1 cellular context compared by ENCODE assay signal in the genomic region with DNA sequence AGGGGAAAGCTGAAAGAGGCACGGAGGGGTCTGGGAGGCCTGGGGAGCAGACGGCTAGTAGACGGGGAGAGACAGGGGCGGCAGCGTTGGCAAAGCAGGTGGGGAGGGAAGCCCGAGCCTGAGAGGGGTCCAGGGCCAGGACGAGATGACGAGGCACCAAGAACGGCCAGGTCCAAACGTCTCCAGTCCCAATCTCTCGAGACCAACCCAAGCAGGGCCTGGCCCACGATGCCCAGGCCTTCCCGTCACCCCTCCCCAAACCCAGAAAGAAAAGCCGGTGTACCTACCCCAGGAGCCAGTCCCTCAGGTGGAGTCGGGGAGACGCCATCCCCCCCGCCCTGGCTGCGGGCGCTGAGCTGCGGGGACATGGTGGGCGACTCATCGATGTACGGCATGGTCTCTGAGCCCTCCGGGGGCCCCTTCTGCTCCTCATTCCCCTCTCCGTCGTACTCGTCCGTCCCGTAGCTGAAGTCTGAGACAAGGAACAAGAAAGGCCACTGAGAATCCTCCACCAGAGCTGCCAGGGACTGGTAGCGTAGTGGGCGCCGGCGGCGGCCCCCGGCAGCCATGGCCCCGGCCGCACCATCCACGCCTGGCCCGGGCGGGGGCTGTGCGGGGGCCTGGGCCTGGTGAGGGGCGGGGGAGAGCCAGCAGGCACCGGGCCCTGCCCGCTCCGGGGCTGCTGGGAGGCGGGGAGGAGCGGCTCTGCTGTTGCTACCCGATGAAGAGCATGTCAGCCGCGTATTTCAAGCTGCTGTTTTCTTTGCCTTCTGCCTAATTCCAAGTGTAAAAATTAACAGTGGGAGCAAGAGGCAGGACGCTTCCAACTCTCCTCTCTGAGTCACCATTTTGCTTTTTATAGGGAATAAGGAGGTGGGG.
TF ChIP-seq lines count a peak whose summit lies in the region.

No MANE protein-coding gene starts in this region.

TF ChIP-seq in neural cell, 6 proteins besides CTCF, POLR2A, EP300 and RAD21:
- TF ChIP-seq, protein P1, sequence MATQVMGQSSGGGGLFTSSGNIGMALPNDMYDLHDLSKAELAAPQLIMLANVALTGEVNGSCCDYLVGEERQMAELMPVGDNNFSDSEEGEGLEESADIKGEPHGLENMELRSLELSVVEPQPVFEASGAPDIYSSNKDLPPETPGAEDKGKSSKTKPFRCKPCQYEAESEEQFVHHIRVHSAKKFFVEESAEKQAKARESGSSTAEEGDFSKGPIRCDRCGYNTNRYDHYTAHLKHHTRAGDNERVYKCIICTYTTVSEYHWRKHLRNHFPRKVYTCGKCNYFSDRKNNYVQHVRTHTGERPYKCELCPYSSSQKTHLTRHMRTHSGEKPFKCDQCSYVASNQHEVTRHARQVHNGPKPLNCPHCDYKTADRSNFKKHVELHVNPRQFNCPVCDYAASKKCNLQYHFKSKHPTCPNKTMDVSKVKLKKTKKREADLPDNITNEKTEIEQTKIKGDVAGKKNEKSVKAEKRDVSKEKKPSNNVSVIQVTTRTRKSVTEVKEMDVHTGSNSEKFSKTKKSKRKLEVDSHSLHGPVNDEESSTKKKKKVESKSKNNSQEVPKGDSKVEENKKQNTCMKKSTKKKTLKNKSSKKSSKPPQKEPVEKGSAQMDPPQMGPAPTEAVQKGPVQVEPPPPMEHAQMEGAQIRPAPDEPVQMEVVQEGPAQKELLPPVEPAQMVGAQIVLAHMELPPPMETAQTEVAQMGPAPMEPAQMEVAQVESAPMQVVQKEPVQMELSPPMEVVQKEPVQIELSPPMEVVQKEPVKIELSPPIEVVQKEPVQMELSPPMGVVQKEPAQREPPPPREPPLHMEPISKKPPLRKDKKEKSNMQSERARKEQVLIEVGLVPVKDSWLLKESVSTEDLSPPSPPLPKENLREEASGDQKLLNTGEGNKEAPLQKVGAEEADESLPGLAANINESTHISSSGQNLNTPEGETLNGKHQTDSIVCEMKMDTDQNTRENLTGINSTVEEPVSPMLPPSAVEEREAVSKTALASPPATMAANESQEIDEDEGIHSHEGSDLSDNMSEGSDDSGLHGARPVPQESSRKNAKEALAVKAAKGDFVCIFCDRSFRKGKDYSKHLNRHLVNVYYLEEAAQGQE (IDR thresholded peaks at IDR 0.05; ENCODE audit: borderline replicate concordance) = no peak
- TF ChIP-seq SMC3 (conservative IDR thresholded peaks at IDR 0.05; ENCODE audit: poor library complexity) (no peak), POLR2AphosphoS5 (IDR thresholded peaks at IDR 0.05) (no peak), EZH2 (IDR thresholded peaks at IDR 0.05; ENCODE audit: borderline replicate concordance, insufficient read depth, low read length, poor library complexity, severe bottlenecking) (no peak), TAF1 (IDR thresholded peaks at IDR 0.05; ENCODE audit: low read depth) (no peak), MXI1 (conservative IDR thresholded peaks at IDR 0.05; ENCODE audit: poor library complexity, severe bottlenecking) (no peak)
